23 cellular contexts compared by ENCODE assay signal in the genomic region with DNA sequence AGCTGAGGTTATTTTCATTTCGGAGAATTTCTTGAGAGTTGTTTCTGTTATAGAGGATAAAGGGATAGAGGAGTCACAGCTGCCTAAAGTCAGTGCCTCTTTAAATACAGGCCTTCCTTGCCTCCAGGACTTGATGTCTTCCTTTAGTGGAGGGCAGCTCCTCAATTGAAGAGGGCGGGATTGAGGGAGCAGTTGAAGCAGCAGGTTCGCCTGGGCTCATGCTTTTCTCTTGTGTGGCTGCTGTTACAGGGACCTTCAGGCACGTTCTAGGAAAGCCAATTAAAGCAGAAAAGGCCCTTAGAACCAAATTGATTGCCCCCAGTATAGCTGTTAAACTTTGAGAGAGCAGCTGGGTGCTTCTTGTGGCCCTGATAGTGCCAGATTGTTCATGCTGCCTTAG.
"Had no signal": no experiment of that assay in that cellular context is flagged by ENCODE, and none has a peak within 500 bp of the region (broad histone marks: within the 10 kb centered on the region; RNA-seq: fewer than 3 reads in every experiment).

No MANE protein-coding gene starts in this region.

- H3K4me1 ChIP-seq: adrenal gland, esophagus muscularis mucosa, left ventricle myocardium inferior, prostate gland, transverse colon, vagina had no signal

- DNase-seq: activated CD4-positive, alpha-beta T cell treated with anti-CD3 and anti-CD28 coated beads, Interleukin-2, amount 50 U/mL, for 48 hours; activated CD4-positive, CD25-positive, alpha-beta regulatory T cell treated with anti-CD3 and anti-CD28 coated beads, Interleukin-2, amount 50 U/mL, for 72 hours; activated naive CD4-positive, alpha-beta T cell treated with anti-CD3 and anti-CD28 coated beads, Interleukin-2, amount 50 U/mL, for 16 hours; activated T-cell treated with anti-CD3 and anti-CD28 coated beads, Interleukin-2, amount 50 U/mL, for 1 hour; adrenal gland; foreskin fibroblast; left ventricle myocardium inferior; natural killer cell; occipital lobe; right cardiac atrium; stimulated activated CD4-positive, alpha-beta T cell treated with anti-CD3 and anti-CD28 coated beads, Interleukin-4, amount 100 ng/mL, for 4 hours; stimulated activated CD8-positive, alpha-beta memory T cell treated with anti-CD3 and anti-CD28 coated beads, Interleukin-4, amount 100 ng/mL, for 48 hours; stimulated activated naive CD4-positive, alpha-beta T cell treated with Interleukin-2 at 50 U/mL for 16 hours; substantia nigra; T1000; transverse colon had no signal

- H3K27ac ChIP-seq: adrenal gland, cardiac muscle cell, esophagus muscularis mucosa, left ventricle myocardium inferior, prostate gland, skin epidermis, transverse colon, vagina had no signal

- H3K4me3 ChIP-seq: adrenal gland, cardiac muscle cell, esophagus muscularis mucosa, left ventricle myocardium inferior, prostate gland, skin epidermis, transverse colon, vagina had no signal

- ATAC-seq: natural killer cell, right cardiac atrium had no signal

- H3K27me3 ChIP-seq: adrenal gland, cardiac muscle cell, esophagus muscularis mucosa, transverse colon, vagina had no signal

- FAIRE-seq: colon, endometrium had no signal

- H3K9me3 ChIP-seq: adrenal gland, esophagus muscularis mucosa, left ventricle myocardium inferior, prostate gland, transverse colon, vagina had no signal

- H3K36me3 ChIP-seq: adrenal gland, cardiac muscle cell, esophagus muscularis mucosa, left ventricle myocardium inferior, prostate gland, transverse colon, vagina had no signal
